Comparison of ENCODE assay signal across 7 cellular contexts in the genomic region with DNA sequence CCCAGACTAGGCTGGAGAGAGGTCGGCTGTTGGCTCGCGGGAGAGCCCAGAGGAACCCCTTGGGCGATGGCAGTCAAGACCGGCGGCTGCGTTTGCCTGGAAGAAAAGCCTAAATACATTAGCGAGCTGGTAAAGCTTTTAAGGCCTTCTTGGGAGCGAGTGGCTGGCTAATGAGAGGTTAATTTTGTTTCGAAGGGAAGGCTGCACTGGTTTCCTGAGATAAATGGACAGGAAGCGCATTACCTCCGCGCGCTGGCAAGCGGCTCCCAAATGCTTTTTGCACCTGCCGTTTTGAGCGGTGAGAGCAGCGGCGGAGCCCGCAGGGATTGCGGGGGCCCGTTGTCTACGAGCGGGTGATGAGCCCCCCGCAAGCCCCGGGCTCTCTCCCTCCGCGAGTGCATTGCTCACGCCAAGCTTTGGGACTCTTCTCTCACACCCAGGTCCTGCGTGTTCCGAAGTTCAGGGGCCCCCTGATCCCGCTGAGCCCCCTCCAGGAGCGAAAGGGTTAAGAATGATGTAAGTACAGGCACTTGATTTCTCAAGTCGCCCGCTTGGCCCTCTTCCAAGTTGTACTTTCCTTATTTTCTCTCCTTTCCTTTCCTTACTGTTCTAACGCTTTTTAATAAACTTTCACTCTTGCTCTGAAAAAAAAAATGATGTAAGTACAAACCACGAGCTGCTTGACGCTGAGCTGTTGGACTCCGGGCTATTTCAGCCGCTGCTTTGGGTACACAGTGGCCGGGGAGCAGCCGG. TPM values are rescaled to one million over a fixed set of nuclear protein-coding genes. Genes with fewer than 3 reads are reported as not detected.
DNase-seq lines count a peak whose midpoint lies in the region; ATAC-seq and TF ChIP-seq lines count a peak whose summit lies in the region.

No MANE protein-coding gene starts in this region.

- peak; percentile 63 for DNase-seq in NCI-H1436 treated with DMSO at 0.1 percent for 48 hours (lab: John Stamatoyannopoulos, UW)
- peak; percentile 7 for DNase-seq in activated CD4-positive, alpha-beta T cell treated with anti-CD3 and anti-CD28 coated beads, Interleukin-2, amount 50 U/mL, for 1 hour
- no peak for DNase-seq in epithelial cell of proximal tubule (ENCODE audit: low read depth)
- peak; percentile 82 for DNase-seq in myocyte (ENCODE audit: low read depth)
- no peak for DNase-seq in type B pancreatic cell (ENCODE audit: extremely low spot score, unreplicated experiment)

- H3K27ac Mint-ChIP-seq in type B pancreatic cell = peak overlapping the region; percentile 86

- H3K27me3 Mint-ChIP-seq in type B pancreatic cell = peaks cover 26% of the 10 kb centered on the region

- H3K4me1 Mint-ChIP-seq in type B pancreatic cell (ENCODE audit: unreplicated experiment) = peaks cover 26% of the 10 kb centered on the region

- peak overlapping the region; percentile 100 for H3K4me3 Mint-ChIP-seq in type B pancreatic cell

- ATAC-seq in HG02571 (IDR thresholded peaks at IDR 0.05; ENCODE audit: unreplicated experiment) = no peak

- H3K4me3 ChIP-seq in GM12875 (ENCODE audit: low read depth, low read length) = peak overlapping the region; percentile 64
- peak overlapping the region; percentile 86 for H3K4me3 ChIP-seq in epithelial cell of proximal tubule (ENCODE audit: low read depth, low read length)

- TF ChIP-seq CTCF in GM12875 (IDR thresholded peaks at IDR 0.05; ENCODE audit: borderline replicate concordance, insufficient read depth, low read depth, low read length) (no peak), epithelial cell of proximal tubule (conservative IDR thresholded peaks at IDR 0.05; ENCODE audit: low read depth, low read length) (no peak), type B pancreatic cell (conservative IDR thresholded peaks at IDR 0.05) (no peak)

- H3K9me3 Mint-ChIP-seq in type B pancreatic cell = no peaks in the 10 kb centered on the region

- no peaks in the 10 kb centered on the region for H3K36me3 Mint-ChIP-seq in type B pancreatic cell

RNA-seq across cellular contexts. Expression of gene RGMB, which starts 3.1 kb away (rescaled TPM):
- total RNA-seq in epithelial cell of proximal tubule = 19.5 and 20.9 TPM in 2 replicates
- total RNA-seq in myocyte = 206 and 220 TPM in 2 replicates
- 77.0 TPM for polyA plus RNA-seq in myocyte (2012)
- total RNA-seq in type B pancreatic cell (ENCODE audit: low replicate concordance) = 16.7 and 36.5 TPM in 2 replicates

Comparison
In these comparisons a context has a peak if more than half of its experiments do, and no peak if none do; other contexts are left out.
1. DNase-seq: peak in NCI-H1436 treated with DMSO at 0.1 percent for 48 hours (single experiment), activated CD4-positive, alpha-beta T cell treated with anti-CD3 and anti-CD28 coated beads, Interleukin-2, amount 50 U/mL, for 1 hour (single experiment) and myocyte (single experiment); none in epithelial cell of proximal tubule (single experiment) and type B pancreatic cell (single experiment).